ENCODE assay signal across 10 cellular contexts in genomic region chr2:180840641-180841040, GRCh38.
"Had no signal": no experiment of that assay in that cellular context is flagged by ENCODE, and none has a peak within 500 bp of the region (broad histone marks: within the 10 kb centered on the region; RNA-seq: fewer than 3 reads in every experiment).

No MANE protein-coding gene starts in this region.

- H3K27ac ChIP-seq: GM23248 had no signal

- FAIRE-seq: H54 had no signal

- H3K4me1 ChIP-seq: HAP-1 had no signal

- H3K4me2 ChIP-seq: GM23338 had no signal

- H3K9me3 ChIP-seq: HAP-1 had no signal

- H3K36me3 ChIP-seq: HAP-1 had no signal

- H3K4me3 Mint-ChIP-seq: GM23338, H9, HFFc6 had no signal

- H3K27ac Mint-ChIP-seq: GM23338, H9, HFFc6 had no signal

- ATAC-seq: GM23338, HCT116 had no signal

- H2AFZ ChIP-seq: GM23248, GM23338 had no signal

- H3K4me1 Mint-ChIP-seq: GM23338 had no signal

- H3K9ac ChIP-seq: GM23248 had no signal

- H3K4me3 ChIP-seq: GM23248, GM23338, HAP-1 had no signal

- H3K9me3 Mint-ChIP-seq: GM23338, H9, HFFc6 had no signal

- DNase-seq: GM23248, GOT3, H7, H9, HCEC 1CT, HFFc6 had no signal
